ENCODE assay signal across 1 cellular context in genomic region chr10:113085776-113086175, GRCh38.
TF ChIP-seq lines count a peak whose summit lies in the region.

No MANE protein-coding gene starts in this region.

TF ChIP-seq in GM23338, 12 proteins besides CTCF, POLR2A, EP300 and RAD21:
- TF ChIP-seq ZNF462 (CRISPR knock-in tag; IDR thresholded peaks at IDR 0.05): no peak
- TF ChIP-seq EZH2phosphoT487 (IDR thresholded peaks at IDR 0.05; ENCODE audit: unreplicated experiment): no peak
- no peak for TF ChIP-seq JUNB (IDR thresholded peaks at IDR 0.05; ENCODE audit: unreplicated experiment)
- TF ChIP-seq POLR2AphosphoS5 (IDR thresholded peaks at IDR 0.05; ENCODE audit: low read depth): no peak
- TF ChIP-seq ZNF114 (CRISPR knock-in tag; IDR thresholded peaks at IDR 0.05): no peak
- TF ChIP-seq REST (IDR thresholded peaks at IDR 0.05; ENCODE audit: unreplicated experiment): no peak
- no peak for TF ChIP-seq NANOG (IDR thresholded peaks at IDR 0.05; ENCODE audit: borderline replicate concordance)
- TF ChIP-seq CREB1 (CRISPR knock-in tag; IDR thresholded peaks at IDR 0.05; ENCODE audit: low read depth): no peak
- TF ChIP-seq ETS1 (IDR thresholded peaks at IDR 0.05): no peak
- no peak for TF ChIP-seq EZH2 (IDR thresholded peaks at IDR 0.05; ENCODE audit: low read depth, unreplicated experiment)
- TF ChIP-seq ZNF331 (CRISPR knock-in tag; IDR thresholded peaks at IDR 0.05; ENCODE audit: low read depth): no peak
- no peak for TF ChIP-seq STAT1 (IDR thresholded peaks at IDR 0.05; ENCODE audit: unreplicated experiment)
